1 cellular context compared by ENCODE assay signal in genomic region chr7:75957021-75957736, GRCh38.
A peak's percentile ranks its signal among the peaks of the same experiment; 100 is the strongest.
TF ChIP-seq lines count a peak whose summit lies in the region.

No MANE protein-coding gene starts in this region.

TF ChIP-seq in H1, 55 proteins besides CTCF, POLR2A, EP300 and RAD21:
- TF ChIP-seq, protein P1, sequence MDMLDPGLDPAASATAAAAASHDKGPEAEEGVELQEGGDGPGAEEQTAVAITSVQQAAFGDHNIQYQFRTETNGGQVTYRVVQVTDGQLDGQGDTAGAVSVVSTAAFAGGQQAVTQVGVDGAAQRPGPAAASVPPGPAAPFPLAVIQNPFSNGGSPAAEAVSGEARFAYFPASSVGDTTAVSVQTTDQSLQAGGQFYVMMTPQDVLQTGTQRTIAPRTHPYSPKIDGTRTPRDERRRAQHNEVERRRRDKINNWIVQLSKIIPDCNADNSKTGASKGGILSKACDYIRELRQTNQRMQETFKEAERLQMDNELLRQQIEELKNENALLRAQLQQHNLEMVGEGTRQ (IDR thresholded peaks at IDR 0.05; ENCODE audit: low read length), result no peak
- peak; percentile 61; the same call in 1 of the 2 replicates for TF ChIP-seq CHD1 (IDR thresholded peaks at IDR 0.05; ENCODE audit: low read depth, low read length)
- TF ChIP-seq, protein P2, sequence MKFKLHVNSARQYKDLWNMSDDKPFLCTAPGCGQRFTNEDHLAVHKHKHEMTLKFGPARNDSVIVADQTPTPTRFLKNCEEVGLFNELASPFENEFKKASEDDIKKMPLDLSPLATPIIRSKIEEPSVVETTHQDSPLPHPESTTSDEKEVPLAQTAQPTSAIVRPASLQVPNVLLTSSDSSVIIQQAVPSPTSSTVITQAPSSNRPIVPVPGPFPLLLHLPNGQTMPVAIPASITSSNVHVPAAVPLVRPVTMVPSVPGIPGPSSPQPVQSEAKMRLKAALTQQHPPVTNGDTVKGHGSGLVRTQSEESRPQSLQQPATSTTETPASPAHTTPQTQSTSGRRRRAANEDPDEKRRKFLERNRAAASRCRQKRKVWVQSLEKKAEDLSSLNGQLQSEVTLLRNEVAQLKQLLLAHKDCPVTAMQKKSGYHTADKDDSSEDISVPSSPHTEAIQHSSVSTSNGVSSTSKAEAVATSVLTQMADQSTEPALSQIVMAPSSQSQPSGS (IDR thresholded peaks at IDR 0.05; ENCODE audit: low read length), result no peak
- no peak for TF ChIP-seq SUZ12 (IDR thresholded peaks at IDR 0.05; ENCODE audit: low read length)
- TF ChIP-seq TEAD4 (IDR thresholded peaks at IDR 0.05; ENCODE audit: low read depth, low read length), result peak; percentile 84
- peak in 1 of 2 experiments; percentile 81; a peak in 2 of 4 replicates for TF ChIP-seq SIN3A (conservative IDR thresholded peaks at IDR 0.05 in 1 of 2, IDR thresholded peaks at IDR 0.05 in 1 of 2; ENCODE audit: low read depth in 1 of 2, low read length in 2 of 2)
- no peak for TF ChIP-seq GTF2F1 (IDR thresholded peaks at IDR 0.05; ENCODE audit: borderline replicate concordance, low read depth, low read length)
- 0 out of 2 replicates have a peak, but pooled peaks have one; percentile 14 for TF ChIP-seq CREB1 (IDR thresholded peaks at IDR 0.05)
